8 cellular contexts compared by ENCODE assay signal in the genomic region with DNA sequence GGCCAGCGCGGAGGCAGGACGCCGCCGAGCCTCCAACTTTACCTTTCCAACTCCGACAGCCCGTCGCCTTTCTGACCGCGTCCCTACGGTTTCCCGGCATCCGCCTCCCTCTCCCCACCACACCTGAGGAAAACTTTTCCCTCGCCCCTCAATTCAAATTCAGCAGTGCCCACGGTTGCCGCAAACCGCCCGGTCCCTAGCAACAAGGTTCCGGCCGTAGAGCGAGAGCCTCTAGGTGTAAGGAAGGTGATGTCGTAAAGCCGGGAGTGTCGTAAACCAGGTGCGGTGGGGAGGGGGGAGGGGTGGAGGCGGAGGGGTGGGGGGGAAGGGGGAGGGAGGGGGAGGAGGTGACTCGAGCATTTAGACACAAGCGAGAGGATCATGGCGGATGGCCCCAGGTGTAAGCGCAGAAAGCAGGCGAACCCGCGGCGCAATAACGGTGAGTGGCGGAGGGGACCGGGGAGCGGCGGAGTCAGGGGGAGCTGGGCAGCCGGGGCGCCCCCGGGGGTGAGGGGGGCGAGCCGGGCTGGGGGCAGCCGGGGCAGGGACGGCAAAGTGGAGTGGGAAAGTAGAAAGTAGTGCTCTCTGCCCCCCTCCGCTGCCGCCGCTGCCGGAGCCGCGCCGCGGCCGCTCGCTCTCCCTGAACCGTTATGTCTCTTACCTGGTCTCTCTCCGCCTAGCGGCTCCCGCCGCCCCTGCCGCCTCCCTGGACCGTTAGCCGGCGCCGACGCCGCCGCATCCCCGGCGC. TPM values are rescaled to one million over a fixed set of nuclear protein-coding genes. Genes with fewer than 3 reads are reported as not detected.
DNase-seq lines count a peak whose midpoint lies in the region; ATAC-seq and TF ChIP-seq lines count a peak whose summit lies in the region.

A gene (plus strand): TSS at position 363 of the 748 bp plus-strand sequence. CDS start 19 bp downstream, at position 382.

- H3K9ac ChIP-seq in H9 (ENCODE audit: extremely low read depth, insufficient read length, low read length), result no peak within 1 kb of the TSS
- peak within 1 kb of the TSS; percentile 95 for H3K9ac ChIP-seq in MM.1S (ENCODE audit: low read length)

- peaks cover 23% of the 10 kb centered on the region for H3K27me3 ChIP-seq in H9 (ENCODE audit: insufficient read depth, low read length)
- no peaks in the 10 kb centered on the region for H3K27me3 ChIP-seq in MM.1S (replicated peaks; ENCODE audit: insufficient read depth, low read length)
- no peaks in the 10 kb centered on the region for H3K27me3 ChIP-seq in osteoblast (ENCODE audit: insufficient read depth, low read length)
- no peaks in the 10 kb centered on the region for H3K27me3 ChIP-seq in thoracic aorta (replicated peaks; ENCODE audit: insufficient read depth)

- no peak within 1 kb of the TSS for H3K56ac ChIP-seq in H9 (ENCODE audit: insufficient read length, low read depth, low read length)

- H2BK20ac ChIP-seq in H9 (ENCODE audit: low read depth, low read length, poor library complexity, severe bottlenecking), result no peak within 1 kb of the TSS

- H3K4me2 ChIP-seq in H9 (ENCODE audit: insufficient read depth, insufficient read length, low read length), result peak within 1 kb of the TSS; percentile 100
- H3K4me2 ChIP-seq in MM.1S (ENCODE audit: low read depth, low read length), result peak within 1 kb of the TSS; percentile 74
- H3K4me2 ChIP-seq in osteoblast (ENCODE audit: insufficient read depth, low read length), result peak within 1 kb of the TSS; percentile 89

- ATAC-seq in thoracic aorta (ENCODE audit: insufficient number of reproducible peaks, low FRiP score, low read depth), result peak; percentile 27

- DNase-seq in GDM1 (lab: John Stamatoyannopoulos, UW), result peak; percentile 79
- peak; percentile 91 for DNase-seq in H9
- DNase-seq in MM.1S, result peak; percentile 95
- peak; percentile 88 for DNase-seq in SK-N-DZ (ENCODE audit: low spot score)
- DNase-seq in activated naive CD4-positive, alpha-beta T cell treated with anti-CD3 and anti-CD28 coated beads, Interleukin-2, amount 50 U/mL, for 16 hours, result peak; percentile 92
- DNase-seq in glutamatergic neuron, result peak; percentile 83
- peak; percentile 91 for DNase-seq in osteoblast (ENCODE audit: insufficient read length, low spot score, missing footprints)
- DNase-seq in thoracic aorta (ENCODE audit: low spot score), result peak; percentile 88

- H2AFZ ChIP-seq in H9 (ENCODE audit: low read length), result no peak within 1 kb of the TSS
- peak within 1 kb of the TSS; percentile 92 for H2AFZ ChIP-seq in MM.1S (ENCODE audit: low read length)
- H2AFZ ChIP-seq in osteoblast (ENCODE audit: low read length), result peak within 1 kb of the TSS; percentile 87

- H3F3A ChIP-seq in MM.1S (ENCODE audit: insufficient read depth, low read length), result peaks cover 16% of the 10 kb centered on the region

- WGBS in H9 (ENCODE audit: extremely low coverage, insufficient read length, low lambda C conversion rate), result no CpG with 5 or more reads among the region's 71 CpGs

- H3K14ac ChIP-seq in H9 (ENCODE audit: insufficient read depth, low read length), result no peak within 1 kb of the TSS; the same call in 1 of the 2 replicates

- no peak within 1 kb of the TSS for H2BK5ac ChIP-seq in H9 (ENCODE audit: insufficient read length, low read length)

- no peak within 1 kb of the TSS for H4K91ac ChIP-seq in H9 (ENCODE audit: insufficient read length, low read depth, low read length)

- no peaks in the 10 kb centered on the region for H3K79me2 ChIP-seq in H9 (ENCODE audit: insufficient read depth, low read length)
- peaks cover 57% of the 10 kb centered on the region for H3K79me2 ChIP-seq in MM.1S (ENCODE audit: low read length)
- H3K79me2 ChIP-seq in osteoblast (ENCODE audit: insufficient read depth, low read length), result peaks cover 62% of the 10 kb centered on the region

- H3K27ac ChIP-seq in H9 (ENCODE audit: insufficient read length, low read depth, low read length) (no peak within 1 kb of the TSS), MM.1S (ENCODE audit: low read length) (peak within 1 kb of the TSS; percentile 89), osteoblast (ENCODE audit: low read depth, low read length) (peak within 1 kb of the TSS; percentile 83), thoracic aorta (peak within 1 kb of the TSS; percentile 95 to 98)

- H4K5ac ChIP-seq in H9 (ENCODE audit: insufficient read length, low read depth, low read length), result no peak within 1 kb of the TSS

- H3K4me1 ChIP-seq in H9 (ENCODE audit: insufficient read depth, low read length) (no peaks in the 10 kb centered on the region), MM.1S (ENCODE audit: low read length) (peaks cover 10% of the 10 kb centered on the region; the same call in 1 of the 2 replicates), osteoblast (ENCODE audit: insufficient read depth, low read length) (peaks cover 35% of the 10 kb centered on the region), thoracic aorta (ENCODE audit: control insufficient read depth in 1 of 2, low read depth in 2 of 2) (peaks cover 12 to 31% of the 10 kb centered on the region in 2 donors)

- H3T11ph ChIP-seq in H9 (ENCODE audit: low read length), result no peak within 1 kb of the TSS

- H3K23me2 ChIP-seq in H9 (ENCODE audit: insufficient read length, low read depth, low read length, poor library complexity, severe bottlenecking), result peaks cover 16% of the 10 kb centered on the region

- H3K27me3 Mint-ChIP-seq in H9 (ENCODE audit: low read depth) (peaks cover 80% of the 10 kb centered on the region), glutamatergic neuron (ENCODE audit: unreplicated experiment) (peaks cover 11% of the 10 kb centered on the region)

- H3K4me3 ChIP-seq in MM.1S (ENCODE audit: low read length) (peak within 1 kb of the TSS; percentile 94), osteoblast (ENCODE audit: insufficient read depth, low read length) (peak within 1 kb of the TSS; percentile 92), thoracic aorta (peak within 1 kb of the TSS; percentile 94)

- no peak within 1 kb of the TSS for H4K8ac ChIP-seq in H9 (replicated peaks; ENCODE audit: insufficient read length, low read depth, low read length)

- no peaks in the 10 kb centered on the region for H3K9me3 ChIP-seq in H9 (ENCODE audit: control insufficient read depth, low read depth, low read length)
- H3K9me3 ChIP-seq in MM.1S (replicated peaks; ENCODE audit: insufficient read depth, low read length), result no peaks in the 10 kb centered on the region
- no peaks in the 10 kb centered on the region for H3K9me3 ChIP-seq in osteoblast (ENCODE audit: low read depth, low read length)
- H3K9me3 ChIP-seq in thoracic aorta, result no peaks in the 10 kb centered on the region

- H3K9me3 Mint-ChIP-seq in H9, result no peaks in the 10 kb centered on the region; a peak in 2 of 5 replicates
- H3K9me3 Mint-ChIP-seq in glutamatergic neuron (ENCODE audit: unreplicated experiment), result peaks cover 22% of the 10 kb centered on the region

- H3K23ac ChIP-seq in H9 (ENCODE audit: insufficient read length, low read depth, low read length), result no peak within 1 kb of the TSS

- H3K27ac Mint-ChIP-seq in H9 (peak within 1 kb of the TSS; percentile 79 to 96 (median 85); a peak in 3 of 7 replicates), glutamatergic neuron (ENCODE audit: unreplicated experiment) (peak within 1 kb of the TSS; percentile 90)

- no peak within 1 kb of the TSS for H2AK5ac ChIP-seq in H9 (ENCODE audit: insufficient read length, low read length)

- TF ChIP-seq CTCF in H9 (conservative IDR thresholded peaks at IDR 0.05), result peak; percentile 48
- TF ChIP-seq CTCF in MM.1S (IDR thresholded peaks at IDR 0.05; ENCODE audit: low read length), result peak; percentile 23
- peak; percentile 44 for TF ChIP-seq CTCF in glutamatergic neuron (IDR thresholded peaks at IDR 0.05; ENCODE audit: partially characterized antibody, unreplicated experiment)
- peak; percentile 28 for TF ChIP-seq CTCF in osteoblast (IDR thresholded peaks at IDR 0.05; ENCODE audit: extremely low read depth, low read depth, low read length)
- peak; percentile 62 for TF ChIP-seq CTCF in thoracic aorta (IDR thresholded peaks at IDR 0.05)

- H3K4me3 Mint-ChIP-seq in H9 (peak within 1 kb of the TSS; percentile 95 to 98), glutamatergic neuron (ENCODE audit: unreplicated experiment) (peak within 1 kb of the TSS; percentile 99)

- H2BK15ac ChIP-seq in H9 (ENCODE audit: low read depth, low read length), result no peak within 1 kb of the TSS

- H4K20me1 ChIP-seq in H9 (ENCODE audit: control insufficient read depth, insufficient read depth, insufficient read length), result no peaks in the 10 kb centered on the region
- no peaks in the 10 kb centered on the region; the same call in 1 of the 2 replicates for H4K20me1 ChIP-seq in MM.1S (ENCODE audit: insufficient read depth, low read length)
- H4K20me1 ChIP-seq in osteoblast (ENCODE audit: insufficient read depth, low read length), result peaks cover 12% of the 10 kb centered on the region

- H2BK120ac ChIP-seq in H9 (ENCODE audit: low read depth, low read length, poor library complexity, severe bottlenecking), result no peak within 1 kb of the TSS

- H3K36me3 ChIP-seq in MM.1S (replicated peaks; ENCODE audit: insufficient read depth, low read length) (no peaks in the 10 kb centered on the region), osteoblast (ENCODE audit: insufficient read depth, low read length) (no peaks in the 10 kb centered on the region), thoracic aorta (no peaks in the 10 kb centered on the region)

- no peak within 1 kb of the TSS for H2BK12ac ChIP-seq in H9 (ENCODE audit: insufficient read length, low read depth, low read length)

- no peak within 1 kb of the TSS for H3K18ac ChIP-seq in H9 (ENCODE audit: insufficient read length, low read depth, low read length)

- H3K79me1 ChIP-seq in H9 (ENCODE audit: insufficient read depth, low read depth, low read length, poor library complexity, severe bottlenecking), result no peaks in the 10 kb centered on the region

- no peak within 1 kb of the TSS for H3K4ac ChIP-seq in H9 (ENCODE audit: low read depth, low read length)

- H3K4me1 Mint-ChIP-seq in H9 (peaks cover 16 to 19% of the 10 kb centered on the region in 2 experiments), glutamatergic neuron (ENCODE audit: low read depth, unreplicated experiment) (peaks cover 25% of the 10 kb centered on the region)

- H3K9me2 ChIP-seq in MM.1S (replicated peaks; ENCODE audit: insufficient read depth, low read length), result no peaks in the 10 kb centered on the region

- H3K36me3 Mint-ChIP-seq in H9 (ENCODE audit: insufficient read depth in 1 of 3, low read depth in 3 of 3), result peaks cover 0 to 2% (median 0%) of the 10 kb centered on the region in 3 experiments; a peak in 2 of 7 replicates
- peaks cover 5% of the 10 kb centered on the region for H3K36me3 Mint-ChIP-seq in glutamatergic neuron (ENCODE audit: unreplicated experiment)

RNA-seq across cellular contexts. Expression of the gene that starts here (rescaled TPM):
- total RNA-seq in H9 (2021), result 0.11 and 0.39 TPM in 2 replicates
- 17.8 and 21.6 TPM in 2 replicates for polyA plus RNA-seq in SK-N-DZ (2014; cell fraction: cytosol; rRNA removed)
- polyA plus RNA-seq in SK-N-DZ (2014; cell fraction: nucleus; rRNA removed), result 13.8 and 15.8 TPM in 2 replicates
- total RNA-seq in glutamatergic neuron (ENCODE audit: unreplicated experiment), result 162 TPM
- total RNA-seq in osteoblast, result 53.6 and 56.1 TPM in 2 replicates
- 100 to 1,000 TPM; 101 to 179 TPM for total RNA-seq in thoracic aorta

Comparison
In these comparisons a context has a peak if more than half of its experiments do, and no peak if none do; other contexts are left out.
1. RNA of the gene that starts here (total RNA-seq): 101 to 179 TPM in thoracic aorta, 162 TPM in glutamatergic neuron (single experiment) and 53.6 to 56.1 TPM in osteoblast; 0.11 to 0.39 TPM in H9; every median in the first group is over 10 times any median in the second.
2. Peak in DNase-seq and H3K4me2 ChIP-seq in H9; RNA of the gene not detected or under 1 TPM.
3. Peak in every context shown above with its lines, with median percentiles within 50 percentile points of each other: DNase-seq, H3K4me2 ChIP-seq, CTCF ChIP-seq and H3K4me3 ChIP-seq.